ENCODE assay signal across 13 cellular contexts in the genomic region with DNA sequence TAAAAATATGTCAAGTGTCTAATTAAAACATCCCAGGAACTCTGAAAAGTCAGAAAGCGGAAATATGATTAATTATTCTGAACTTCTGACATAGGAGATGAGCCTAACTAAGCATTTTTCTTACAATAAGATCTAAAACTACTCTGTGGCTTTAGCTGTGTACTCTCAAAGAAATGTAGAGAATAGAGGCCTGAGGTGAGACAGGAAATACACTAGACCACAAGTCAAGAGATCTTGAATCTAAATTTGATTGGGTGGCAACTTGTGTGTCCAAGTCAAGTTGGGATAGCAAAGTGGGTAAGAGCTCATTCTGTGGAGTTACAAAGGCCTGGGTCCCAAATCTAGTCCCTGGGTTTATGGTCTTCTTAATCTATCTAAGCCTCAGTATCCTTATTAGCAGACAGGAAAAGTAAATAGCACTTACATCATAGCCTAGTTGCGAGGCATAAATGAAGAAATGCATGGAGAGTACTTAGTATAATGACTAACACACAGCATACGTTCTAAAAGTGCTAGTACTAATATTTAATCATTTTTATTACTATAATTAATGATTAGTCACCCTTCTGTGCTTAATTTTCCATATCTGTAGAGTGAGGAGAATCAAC. TPM values are rescaled to one million over a fixed set of nuclear protein-coding genes. Genes with fewer than 3 reads are reported as not detected.
DNase-seq lines count a peak whose midpoint lies in the region; ATAC-seq and TF ChIP-seq lines count a peak whose summit lies in the region.
"Had no signal": no experiment of that assay in that cellular context is flagged by ENCODE, and none has a peak within 500 bp of the region (broad histone marks: within the 10 kb centered on the region; RNA-seq: fewer than 3 reads in every experiment).

No MANE protein-coding gene starts in this region.

- H3K27ac Mint-ChIP-seq in activated CD4-positive, alpha-beta T cell treated with anti-CD3 and anti-CD28 coated beads, Interleukin-2, amount 10 ng/mL, durations not matched to agents 24 days and 14 days: peak overlapping the region; percentile 76
- H3K27ac Mint-ChIP-seq in activated T-helper 17 cell treated with anti-CD3 and anti-CD28 coated beads, Interleukin-2, amount 50 U/mL, for 72 hours: peak overlapping the region; percentile 77
- H3K27ac Mint-ChIP-seq in stimulated activated effector memory CD8-positive, alpha-beta T cell treated with anti-CD3 and anti-CD28 coated beads, Interleukin-12 subunit alpha, Interleukin-12 subunit beta, amount 100 ng/mL, for 72 hours: peak overlapping the region; percentile 67
- H3K27ac Mint-ChIP-seq: memory B cell had no signal

- peak overlapping the region; percentile 40 for H3K4me3 Mint-ChIP-seq in activated CD4-positive, alpha-beta T cell treated with anti-CD3 and anti-CD28 coated beads, Interleukin-2, amount 10 ng/mL, durations not matched to agents 24 days and 14 days
- H3K4me3 Mint-ChIP-seq in activated T-helper 17 cell treated with anti-CD3 and anti-CD28 coated beads, Interleukin-2, amount 50 U/mL, for 72 hours: peak overlapping the region; percentile 42
- H3K4me3 Mint-ChIP-seq in stimulated activated effector memory CD8-positive, alpha-beta T cell treated with anti-CD3 and anti-CD28 coated beads, Interleukin-12 subunit alpha, Interleukin-12 subunit beta, amount 100 ng/mL, for 72 hours: no peak overlapping the region
- H3K4me3 Mint-ChIP-seq: memory B cell had no signal

- no peak for TF ChIP-seq POLR2A in erythroblast (IDR thresholded peaks at IDR 0.05; ENCODE audit: low read length)

- intact Hi-C loops in activated CD4-positive, alpha-beta T cell treated with anti-CD3 and anti-CD28 coated beads, Interleukin-2, amount 10 ng/mL, durations not matched to agents 24 days and 14 days (cut with micrococcal nuclease): loop anchor here (1.0 to 2.0 kb wide), 2 partner anchors 9 to 19 kb away; a partner anchor contains a TSS

- DNase-seq in activated CD4-positive, alpha-beta T cell treated with anti-CD3 and anti-CD28 coated beads, Interleukin-2, amount 10 ng/mL, durations not matched to agents 24 days and 14 days: peak; percentile 72
- no peak for DNase-seq in activated CD4-positive, alpha-beta T cell treated with anti-CD3 and anti-CD28 coated beads for 48 hours
- no peak for DNase-seq in stimulated activated effector memory CD8-positive, alpha-beta T cell treated with anti-CD3 and anti-CD28 coated beads, Interleukin-12 subunit alpha, Interleukin-12 subunit beta, amount 100 ng/mL, for 72 hours (ENCODE audit: low spot score in 2 of 2)
- DNase-seq in erythroblast (lab: John Stamatoyannopoulos, UW) (no peak), H4 (ENCODE audit: low spot score) (no peak)
- DNase-seq: Calu3, foreskin keratinocyte, SIG-M5 had no signal

- no peaks in the 10 kb centered on the region for H3K27me3 Mint-ChIP-seq in activated CD4-positive, alpha-beta T cell treated with anti-CD3 and anti-CD28 coated beads, Interleukin-2, amount 10 ng/mL, durations not matched to agents 24 days and 14 days
- no peaks in the 10 kb centered on the region for H3K27me3 Mint-ChIP-seq in activated T-helper 17 cell treated with anti-CD3 and anti-CD28 coated beads, Interleukin-2, amount 50 U/mL, for 72 hours
- H3K27me3 Mint-ChIP-seq: memory B cell had no signal

- ATAC-seq in HG03135 (IDR thresholded peaks at IDR 0.05; ENCODE audit: unreplicated experiment): peak; percentile 50
- ATAC-seq in activated T-helper 17 cell treated with anti-CD3 and anti-CD28 coated beads, Interleukin-2, amount 50 U/mL, for 72 hours (replicated peaks): peak; percentile 83
- peak; percentile 86 for ATAC-seq in stimulated activated effector memory CD8-positive, alpha-beta T cell treated with anti-CD3 and anti-CD28 coated beads, Interleukin-12 subunit alpha, Interleukin-12 subunit beta, amount 100 ng/mL, for 72 hours
- ATAC-seq in SK-N-SH treated with all-trans-retinoic acid at 6 μM for 48 hours: no peak
- ATAC-seq: foreskin keratinocyte had no signal

- peaks cover 8% of the 10 kb centered on the region for H3K9me3 Mint-ChIP-seq in activated CD4-positive, alpha-beta T cell treated with anti-CD3 and anti-CD28 coated beads, Interleukin-2, amount 10 ng/mL, durations not matched to agents 24 days and 14 days
- no peaks in the 10 kb centered on the region for H3K9me3 Mint-ChIP-seq in activated T-helper 17 cell treated with anti-CD3 and anti-CD28 coated beads, Interleukin-2, amount 50 U/mL, for 72 hours
- no peaks in the 10 kb centered on the region for H3K9me3 Mint-ChIP-seq in stimulated activated effector memory CD8-positive, alpha-beta T cell treated with anti-CD3 and anti-CD28 coated beads, Interleukin-12 subunit alpha, Interleukin-12 subunit beta, amount 100 ng/mL, for 72 hours
- H3K9me3 Mint-ChIP-seq: memory B cell had no signal

- peaks cover 35% of the 10 kb centered on the region for H3K4me1 Mint-ChIP-seq in activated CD4-positive, alpha-beta T cell treated with anti-CD3 and anti-CD28 coated beads, Interleukin-2, amount 10 ng/mL, durations not matched to agents 24 days and 14 days
- peaks cover 23% of the 10 kb centered on the region for H3K4me1 Mint-ChIP-seq in activated T-helper 17 cell treated with anti-CD3 and anti-CD28 coated beads, Interleukin-2, amount 50 U/mL, for 72 hours
- peaks cover 43% of the 10 kb centered on the region for H3K4me1 Mint-ChIP-seq in stimulated activated effector memory CD8-positive, alpha-beta T cell treated with anti-CD3 and anti-CD28 coated beads, Interleukin-12 subunit alpha, Interleukin-12 subunit beta, amount 100 ng/mL, for 72 hours

- no peaks in the 10 kb centered on the region for H3K36me3 Mint-ChIP-seq in activated CD4-positive, alpha-beta T cell treated with anti-CD3 and anti-CD28 coated beads, Interleukin-2, amount 10 ng/mL, durations not matched to agents 24 days and 14 days (ENCODE audit: low read depth)
- no peaks in the 10 kb centered on the region for H3K36me3 Mint-ChIP-seq in activated T-helper 17 cell treated with anti-CD3 and anti-CD28 coated beads, Interleukin-2, amount 50 U/mL, for 72 hours (ENCODE audit: low read depth)
- no peaks in the 10 kb centered on the region for H3K36me3 Mint-ChIP-seq in stimulated activated effector memory CD8-positive, alpha-beta T cell treated with anti-CD3 and anti-CD28 coated beads, Interleukin-12 subunit alpha, Interleukin-12 subunit beta, amount 100 ng/mL, for 72 hours
- H3K36me3 Mint-ChIP-seq: memory B cell had no signal

TF ChIP-seq in SK-N-SH treated with all-trans-retinoic acid at 6 μM for 48 hours, 23 proteins besides CTCF, POLR2A, EP300 and RAD21:
- TF ChIP-seq, protein P1, sequence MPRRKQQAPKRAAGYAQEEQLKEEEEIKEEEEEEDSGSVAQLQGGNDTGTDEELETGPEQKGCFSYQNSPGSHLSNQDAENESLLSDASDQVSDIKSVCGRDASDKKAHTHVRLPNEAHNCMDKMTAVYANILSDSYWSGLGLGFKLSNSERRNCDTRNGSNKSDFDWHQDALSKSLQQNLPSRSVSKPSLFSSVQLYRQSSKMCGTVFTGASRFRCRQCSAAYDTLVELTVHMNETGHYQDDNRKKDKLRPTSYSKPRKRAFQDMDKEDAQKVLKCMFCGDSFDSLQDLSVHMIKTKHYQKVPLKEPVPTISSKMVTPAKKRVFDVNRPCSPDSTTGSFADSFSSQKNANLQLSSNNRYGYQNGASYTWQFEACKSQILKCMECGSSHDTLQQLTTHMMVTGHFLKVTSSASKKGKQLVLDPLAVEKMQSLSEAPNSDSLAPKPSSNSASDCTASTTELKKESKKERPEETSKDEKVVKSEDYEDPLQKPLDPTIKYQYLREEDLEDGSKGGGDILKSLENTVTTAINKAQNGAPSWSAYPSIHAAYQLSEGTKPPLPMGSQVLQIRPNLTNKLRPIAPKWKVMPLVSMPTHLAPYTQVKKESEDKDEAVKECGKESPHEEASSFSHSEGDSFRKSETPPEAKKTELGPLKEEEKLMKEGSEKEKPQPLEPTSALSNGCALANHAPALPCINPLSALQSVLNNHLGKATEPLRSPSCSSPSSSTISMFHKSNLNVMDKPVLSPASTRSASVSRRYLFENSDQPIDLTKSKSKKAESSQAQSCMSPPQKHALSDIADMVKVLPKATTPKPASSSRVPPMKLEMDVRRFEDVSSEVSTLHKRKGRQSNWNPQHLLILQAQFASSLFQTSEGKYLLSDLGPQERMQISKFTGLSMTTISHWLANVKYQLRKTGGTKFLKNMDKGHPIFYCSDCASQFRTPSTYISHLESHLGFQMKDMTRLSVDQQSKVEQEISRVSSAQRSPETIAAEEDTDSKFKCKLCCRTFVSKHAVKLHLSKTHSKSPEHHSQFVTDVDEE (CRISPR knock-in tag; IDR thresholded peaks at IDR 0.05): no peak
- TF ChIP-seq TCF4 (CRISPR knock-in tag; IDR thresholded peaks at IDR 0.05; ENCODE audit: borderline replicate concordance) (no peak), GLIS3 (CRISPR knock-in tag; IDR thresholded peaks at IDR 0.05) (no peak)
- TF ChIP-seq, protein P2, sequence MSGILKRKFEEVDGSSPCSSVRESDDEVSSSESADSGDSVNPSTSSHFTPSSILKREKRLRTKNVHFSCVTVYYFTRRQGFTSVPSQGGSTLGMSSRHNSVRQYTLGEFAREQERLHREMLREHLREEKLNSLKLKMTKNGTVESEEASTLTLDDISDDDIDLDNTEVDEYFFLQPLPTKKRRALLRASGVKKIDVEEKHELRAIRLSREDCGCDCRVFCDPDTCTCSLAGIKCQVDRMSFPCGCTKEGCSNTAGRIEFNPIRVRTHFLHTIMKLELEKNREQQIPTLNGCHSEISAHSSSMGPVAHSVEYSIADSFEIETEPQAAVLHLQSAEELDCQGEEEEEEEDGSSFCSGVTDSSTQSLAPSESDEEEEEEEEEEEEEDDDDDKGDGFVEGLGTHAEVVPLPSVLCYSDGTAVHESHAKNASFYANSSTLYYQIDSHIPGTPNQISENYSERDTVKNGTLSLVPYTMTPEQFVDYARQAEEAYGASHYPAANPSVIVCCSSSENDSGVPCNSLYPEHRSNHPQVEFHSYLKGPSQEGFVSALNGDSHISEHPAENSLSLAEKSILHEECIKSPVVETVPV (CRISPR knock-in tag; IDR thresholded peaks at IDR 0.05): no peak

RNA-seq across cellular contexts. Expression of a gene that starts 9.4 kb away (rescaled TPM):
- 0.26 and 0.40 TPM in 2 replicates for total RNA-seq in activated CD4-positive, alpha-beta T cell treated with anti-CD3 and anti-CD28 coated beads, Interleukin-2, amount 10 ng/mL, durations not matched to agents 24 days and 14 days
- 1 to 10 TPM; 1.0 to 1.3 TPM for total RNA-seq in activated T-helper 17 cell treated with anti-CD3 and anti-CD28 coated beads, Interleukin-2, amount 50 U/mL, for 72 hours
- 0.10 TPM in 1 of 2 replicates, not detected in the other for total RNA-seq in H4 (2014; rRNA removed; shearing (Covaris generic))
- total RNA-seq: foreskin keratinocyte, skeletal muscle tissue had no signal

RNA-seq across cellular contexts. Expression of a gene that starts 20.3 kb away (rescaled TPM):
- 758 and 792 TPM in 2 replicates for total RNA-seq in activated CD4-positive, alpha-beta T cell treated with anti-CD3 and anti-CD28 coated beads, Interleukin-2, amount 10 ng/mL, durations not matched to agents 24 days and 14 days
- 100 to 1,000 TPM; 727 to 916 TPM for total RNA-seq in activated T-helper 17 cell treated with anti-CD3 and anti-CD28 coated beads, Interleukin-2, amount 50 U/mL, for 72 hours
- total RNA-seq in H4 (2014; rRNA removed; shearing (Covaris generic)): 66.6 and 77.8 TPM in 2 replicates
